1 cellular context compared by ENCODE assay signal in the genomic region with DNA sequence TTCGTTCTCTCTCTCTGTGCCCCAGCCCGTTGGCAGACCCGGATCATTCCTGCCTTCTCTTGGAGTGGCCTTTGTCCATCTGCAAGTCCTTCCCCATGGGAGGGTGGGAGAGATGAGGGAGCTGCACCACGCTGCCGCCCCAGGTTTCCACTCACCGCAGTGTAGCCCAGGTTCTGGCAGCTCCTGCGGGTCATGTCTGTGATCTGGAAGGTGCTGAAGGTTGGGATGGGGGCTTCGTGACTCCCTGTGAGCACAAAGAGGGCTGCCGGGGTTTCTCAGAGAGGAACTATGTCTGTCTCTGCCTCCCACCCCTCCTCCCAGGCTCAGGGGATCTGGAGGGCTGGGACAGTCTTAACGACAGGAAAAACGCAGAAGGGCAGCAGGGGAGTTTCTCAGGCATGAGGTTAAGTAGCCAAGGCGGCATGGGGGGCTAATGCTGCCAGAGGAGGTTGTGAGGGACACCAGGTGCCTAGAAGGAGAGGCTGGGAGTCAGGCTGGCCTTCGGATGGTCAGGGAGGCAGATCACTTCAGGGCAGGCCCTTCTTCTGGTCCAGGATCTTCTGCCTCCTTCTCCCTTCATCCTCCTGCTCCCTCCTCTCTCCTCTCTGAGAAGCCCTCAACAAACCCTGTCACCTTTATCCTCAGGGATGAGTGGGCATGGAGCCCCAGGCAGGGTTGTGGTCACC.
TF ChIP-seq lines count a peak whose summit lies in the region.

No MANE protein-coding gene starts in this region.

TF ChIP-seq in GM12878, 131 proteins besides CTCF, POLR2A, EP300 and RAD21:
- no peak for TF ChIP-seq YY1 (IDR thresholded peaks at IDR 0.05; ENCODE audit: low read depth, low read length)
- no peak for TF ChIP-seq MYC (IDR thresholded peaks at IDR 0.05; ENCODE audit: insufficient read depth, insufficient read length, insufficient replicate concordance, low read length, severe bottlenecking)
- TF ChIP-seq, protein P1, sequence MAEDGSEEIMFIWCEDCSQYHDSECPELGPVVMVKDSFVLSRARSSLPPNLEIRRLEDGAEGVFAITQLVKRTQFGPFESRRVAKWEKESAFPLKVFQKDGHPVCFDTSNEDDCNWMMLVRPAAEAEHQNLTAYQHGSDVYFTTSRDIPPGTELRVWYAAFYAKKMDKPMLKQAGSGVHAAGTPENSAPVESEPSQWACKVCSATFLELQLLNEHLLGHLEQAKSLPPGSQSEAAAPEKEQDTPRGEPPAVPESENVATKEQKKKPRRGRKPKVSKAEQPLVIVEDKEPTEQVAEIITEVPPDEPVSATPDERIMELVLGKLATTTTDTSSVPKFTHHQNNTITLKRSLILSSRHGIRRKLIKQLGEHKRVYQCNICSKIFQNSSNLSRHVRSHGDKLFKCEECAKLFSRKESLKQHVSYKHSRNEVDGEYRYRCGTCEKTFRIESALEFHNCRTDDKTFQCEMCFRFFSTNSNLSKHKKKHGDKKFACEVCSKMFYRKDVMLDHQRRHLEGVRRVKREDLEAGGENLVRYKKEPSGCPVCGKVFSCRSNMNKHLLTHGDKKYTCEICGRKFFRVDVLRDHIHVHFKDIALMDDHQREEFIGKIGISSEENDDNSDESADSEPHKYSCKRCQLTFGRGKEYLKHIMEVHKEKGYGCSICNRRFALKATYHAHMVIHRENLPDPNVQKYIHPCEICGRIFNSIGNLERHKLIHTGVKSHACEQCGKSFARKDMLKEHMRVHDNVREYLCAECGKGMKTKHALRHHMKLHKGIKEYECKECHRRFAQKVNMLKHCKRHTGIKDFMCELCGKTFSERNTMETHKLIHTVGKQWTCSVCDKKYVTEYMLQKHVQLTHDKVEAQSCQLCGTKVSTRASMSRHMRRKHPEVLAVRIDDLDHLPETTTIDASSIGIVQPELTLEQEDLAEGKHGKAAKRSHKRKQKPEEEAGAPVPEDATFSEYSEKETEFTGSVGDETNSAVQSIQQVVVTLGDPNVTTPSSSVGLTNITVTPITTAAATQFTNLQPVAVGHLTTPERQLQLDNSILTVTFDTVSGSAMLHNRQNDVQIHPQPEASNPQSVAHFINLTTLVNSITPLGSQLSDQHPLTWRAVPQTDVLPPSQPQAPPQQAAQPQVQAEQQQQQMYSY (CRISPR knock-in tag; IDR thresholded peaks at IDR 0.05) = no peak
TF ChIP-seq in GM12878: peak in this region for 0.
